38 cellular contexts compared by ENCODE assay signal in the genomic region with DNA sequence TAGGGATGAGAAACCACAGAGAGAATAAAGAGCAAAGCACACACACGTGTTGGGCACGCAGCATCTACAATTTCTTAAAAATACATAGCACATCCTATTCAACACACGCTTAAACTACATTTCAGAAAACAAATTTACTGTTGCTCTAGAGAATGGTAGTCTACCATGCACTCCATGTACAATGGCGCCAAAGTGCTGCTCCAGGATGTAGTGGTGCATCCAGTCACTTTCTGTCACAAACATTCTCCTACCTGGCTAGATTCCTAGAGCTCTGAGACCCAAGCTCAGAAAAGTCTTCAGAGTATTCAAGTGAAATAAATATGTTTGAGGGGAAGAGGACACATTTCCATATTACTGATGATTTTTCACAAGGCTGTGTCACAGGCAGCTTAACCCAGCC.
"Had no signal": no experiment of that assay in that cellular context is flagged by ENCODE, and none has a peak within 500 bp of the region (broad histone marks: within the 10 kb centered on the region; RNA-seq: fewer than 3 reads in every experiment).

No MANE protein-coding gene starts in this region.

- DNase-seq: activated effector memory CD4-positive, alpha-beta T cell treated with anti-CD3 and anti-CD28 coated beads, Interleukin-2, amount 50 U/mL, for 16 hours; activated effector memory CD4-positive, alpha-beta T cell treated with Interleukin-2 at 50 U/mL for 16 hours; activated gamma-delta T cell; activated gamma-delta T cell treated with Interleukin-2 at 50 U/mL for 16 hours; activated naive CD4-positive, alpha-beta T cell; activated naive CD4-positive, alpha-beta T cell treated with anti-CD3 and anti-CD28 coated beads for 36 hours; activated naive CD4-positive, alpha-beta T cell treated with anti-CD3 and anti-CD28 coated beads, Interleukin-2, amount 10 ng/mL, durations not matched to agents 7 days and 5 days; activated naive CD4-positive, alpha-beta T cell treated with anti-CD3 and anti-CD28 coated beads, Interleukin-2, amount 50 U/mL, for 16 hours; activated naive CD4-positive, alpha-beta T cell treated with Interleukin-2 at 50 U/mL for 16 hours; activated naive CD8-positive, alpha-beta T cell treated with anti-CD3 and anti-CD28 coated beads for 36 hours; activated naive CD8-positive, alpha-beta T cell treated with anti-CD3 and anti-CD28 coated beads, Interleukin-2, amount 10 ng/mL, durations not matched to agents 7 days and 5 days; activated naive CD8-positive, alpha-beta T cell treated with anti-CD3 and anti-CD28 coated beads, Interleukin-2, amount 50 U/mL, for 24 hours; activated T-cell treated with anti-CD3 and anti-CD28 coated beads, Interleukin-2, amount 50 U/mL, for 1 hour; activated T-cell treated with anti-CD3 and anti-CD28 coated beads, Interleukin-2, amount 50 U/mL, for 24 hours; activated T-cell treated with anti-CD3 and anti-CD28 coated beads, Interleukin-2, amount 50 U/mL, for 4 hours; activated T-cell treated with anti-CD3 and anti-CD28 coated beads, Interleukin-2, amount 50 U/mL, for 48 hours; activated T-cell treated with anti-CD3 and anti-CD28 coated beads, Interleukin-2, amount 50 U/mL, for 72 hours; adrenal gland; amniotic stem cell; amygdala; anterior cingulate cortex; aorta; body of pancreas; brain microvascular endothelial cell; caudate nucleus; central memory CD4-positive, alpha-beta T cell; cerebellar nuclear complex had no signal

- H3K4me3 ChIP-seq: adrenal gland, ascending aorta, body of pancreas, breast epithelium, cardiac muscle cell had no signal

- H3K4me1 Mint-ChIP-seq: activated naive CD4-positive, alpha-beta T cell treated with anti-CD3 and anti-CD28 coated beads, Interleukin-2, amount 10 ng/mL, durations not matched to agents 7 days and 5 days; activated naive CD4-positive, alpha-beta T cell treated with anti-CD3 and anti-CD28 coated beads, Interleukin-2, amount 50 U/mL, for 24 hours; activated naive CD8-positive, alpha-beta T cell treated with anti-CD3 and anti-CD28 coated beads for 36 hours; activated naive CD8-positive, alpha-beta T cell treated with anti-CD3 and anti-CD28 coated beads, Interleukin-2, amount 10 ng/mL, durations not matched to agents 7 days and 5 days; activated T-helper 17 cell treated with anti-CD3 and anti-CD28 coated beads, Interleukin-2, amount 50 U/mL, for 72 hours; central memory CD8-positive, alpha-beta T cell had no signal

- H3K4me1 ChIP-seq: adrenal gland, body of pancreas, breast epithelium had no signal

- H3K27me3 Mint-ChIP-seq: activated naive CD4-positive, alpha-beta T cell treated with anti-CD3 and anti-CD28 coated beads, Interleukin-2, amount 10 ng/mL, durations not matched to agents 7 days and 5 days; activated naive CD4-positive, alpha-beta T cell treated with anti-CD3 and anti-CD28 coated beads, Interleukin-2, amount 50 U/mL, for 24 hours; activated naive CD8-positive, alpha-beta T cell; activated naive CD8-positive, alpha-beta T cell treated with anti-CD3 and anti-CD28 coated beads for 36 hours; activated naive CD8-positive, alpha-beta T cell treated with anti-CD3 and anti-CD28 coated beads, Interleukin-2, amount 10 ng/mL, durations not matched to agents 7 days and 5 days; activated naive CD8-positive, alpha-beta T cell treated with anti-CD3 and anti-CD28 coated beads, Interleukin-2, amount 50 U/mL, for 24 hours; activated T-cell treated with anti-CD3 and anti-CD28 coated beads, Interleukin-2, amount 50 U/mL, for 24 hours; activated T-helper 17 cell treated with anti-CD3 and anti-CD28 coated beads, Interleukin-2, amount 50 U/mL, for 72 hours; brain; central memory CD8-positive, alpha-beta T cell had no signal

- H3K27ac ChIP-seq: adrenal gland, ascending aorta, body of pancreas, brain microvascular endothelial cell, breast epithelium, cardiac muscle cell had no signal

- H3K4me3 Mint-ChIP-seq: activated naive CD4-positive, alpha-beta T cell treated with anti-CD3 and anti-CD28 coated beads for 36 hours; activated naive CD4-positive, alpha-beta T cell treated with anti-CD3 and anti-CD28 coated beads, Interleukin-2, amount 10 ng/mL, durations not matched to agents 7 days and 5 days; activated naive CD4-positive, alpha-beta T cell treated with anti-CD3 and anti-CD28 coated beads, Interleukin-2, amount 50 U/mL, for 24 hours; activated naive CD8-positive, alpha-beta T cell; activated naive CD8-positive, alpha-beta T cell treated with anti-CD3 and anti-CD28 coated beads for 36 hours; activated naive CD8-positive, alpha-beta T cell treated with anti-CD3 and anti-CD28 coated beads, Interleukin-2, amount 10 ng/mL, durations not matched to agents 7 days and 5 days; activated naive CD8-positive, alpha-beta T cell treated with anti-CD3 and anti-CD28 coated beads, Interleukin-2, amount 50 U/mL, for 24 hours; activated T-cell treated with anti-CD3 and anti-CD28 coated beads, Interleukin-2, amount 50 U/mL, for 24 hours; activated T-cell treated with anti-CD3 and anti-CD28 coated beads, Interleukin-2, amount 50 U/mL, for 4 hours; activated T-cell treated with anti-CD3 and anti-CD28 coated beads, Interleukin-2, amount 50 U/mL, for 72 hours; activated T-helper 1 cell treated with anti-CD3 and anti-CD28 coated beads, Interleukin-12 subunit alpha, Interleukin-12 subunit beta, Interleukin-2, Interleukin-4 antibody, amounts not matched to agents 30 ng/mL and 10 ng/mL and 1 ng/mL, durations not matched to agents 14 hours and 24 hours and 36 hours; activated T-helper 17 cell treated with anti-CD3 and anti-CD28 coated beads, Interleukin-2, amount 50 U/mL, for 72 hours; brain; central memory CD8-positive, alpha-beta T cell had no signal

- H3K27me3 ChIP-seq: adrenal gland, ascending aorta, body of pancreas, brain microvascular endothelial cell, breast epithelium, cardiac muscle cell had no signal

- H3K9me3 ChIP-seq: adrenal gland, ascending aorta, body of pancreas, breast epithelium had no signal

- H3K36me3 ChIP-seq: adrenal gland, ascending aorta, brain microvascular endothelial cell, breast epithelium, cardiac muscle cell had no signal

- H3K9me3 Mint-ChIP-seq: activated naive CD4-positive, alpha-beta T cell treated with anti-CD3 and anti-CD28 coated beads for 36 hours; activated naive CD4-positive, alpha-beta T cell treated with anti-CD3 and anti-CD28 coated beads, Interleukin-2, amount 10 ng/mL, durations not matched to agents 7 days and 5 days; activated naive CD4-positive, alpha-beta T cell treated with anti-CD3 and anti-CD28 coated beads, Interleukin-2, amount 50 U/mL, for 24 hours; activated naive CD4-positive, alpha-beta T cell treated with anti-CD3 and anti-CD28 coated beads, Interleukin-2, amount 50 U/mL, for 72 hours; activated naive CD8-positive, alpha-beta T cell treated with anti-CD3 and anti-CD28 coated beads for 36 hours; activated naive CD8-positive, alpha-beta T cell treated with anti-CD3 and anti-CD28 coated beads, Interleukin-2, amount 10 ng/mL, durations not matched to agents 7 days and 5 days; activated naive CD8-positive, alpha-beta T cell treated with anti-CD3 and anti-CD28 coated beads, Interleukin-2, amount 50 U/mL, for 24 hours; activated T-cell treated with anti-CD3 and anti-CD28 coated beads, Interleukin-2, amount 50 U/mL, for 24 hours; activated T-cell treated with anti-CD3 and anti-CD28 coated beads, Interleukin-2, amount 50 U/mL, for 4 hours; activated T-cell treated with anti-CD3 and anti-CD28 coated beads, Interleukin-2, amount 50 U/mL, for 72 hours; activated T-helper 1 cell treated with anti-CD3 and anti-CD28 coated beads, Interleukin-12 subunit alpha, Interleukin-12 subunit beta, Interleukin-2, Interleukin-4 antibody, amounts not matched to agents 30 ng/mL and 10 ng/mL and 1 ng/mL, durations not matched to agents 14 hours and 24 hours and 36 hours; activated T-helper 17 cell treated with anti-CD3 and anti-CD28 coated beads, Interleukin-2, amount 50 U/mL, for 72 hours; activated T-helper 2 cell treated with anti-CD3 and anti-CD28 coated beads, Interferon-gamma antibody, Interleukin-2, Interleukin-4, amounts not matched to agents 10 μg/mL and 5 μg/mL and 100 μg/mL, durations not matched to agents 14 hours and 24 hours and 36 hours; brain; central memory CD8-positive, alpha-beta T cell had no signal

- ATAC-seq: activated naive CD4-positive, alpha-beta T cell treated with anti-CD3 and anti-CD28 coated beads, Interleukin-2, amount 50 U/mL, for 72 hours; activated naive CD8-positive, alpha-beta T cell treated with anti-CD3 and anti-CD28 coated beads, Interleukin-2, amount 50 U/mL, for 24 hours; activated T-cell treated with anti-CD3 and anti-CD28 coated beads, Interleukin-2, amount 50 U/mL, for 4 hours; activated T-cell treated with anti-CD3 and anti-CD28 coated beads, Interleukin-2, amount 50 U/mL, for 72 hours; activated T-helper 17 cell treated with anti-CD3 and anti-CD28 coated beads, Interleukin-2, amount 50 U/mL, for 72 hours; body of pancreas had no signal

- H3K27ac Mint-ChIP-seq: activated naive CD4-positive, alpha-beta T cell treated with anti-CD3 and anti-CD28 coated beads for 36 hours; activated naive CD4-positive, alpha-beta T cell treated with anti-CD3 and anti-CD28 coated beads, Interleukin-2, amount 10 ng/mL, durations not matched to agents 7 days and 5 days; activated naive CD4-positive, alpha-beta T cell treated with anti-CD3 and anti-CD28 coated beads, Interleukin-2, amount 50 U/mL, for 24 hours; activated naive CD8-positive, alpha-beta T cell; activated naive CD8-positive, alpha-beta T cell treated with anti-CD3 and anti-CD28 coated beads for 36 hours; activated naive CD8-positive, alpha-beta T cell treated with anti-CD3 and anti-CD28 coated beads, Interleukin-2, amount 10 ng/mL, durations not matched to agents 7 days and 5 days; activated naive CD8-positive, alpha-beta T cell treated with anti-CD3 and anti-CD28 coated beads, Interleukin-2, amount 50 U/mL, for 24 hours; activated T-cell treated with anti-CD3 and anti-CD28 coated beads, Interleukin-2, amount 50 U/mL, for 24 hours; activated T-cell treated with anti-CD3 and anti-CD28 coated beads, Interleukin-2, amount 50 U/mL, for 72 hours; activated T-helper 1 cell treated with anti-CD3 and anti-CD28 coated beads, Interleukin-12 subunit alpha, Interleukin-12 subunit beta, Interleukin-2, Interleukin-4 antibody, amounts not matched to agents 30 ng/mL and 10 ng/mL and 1 ng/mL, durations not matched to agents 14 hours and 24 hours and 36 hours; activated T-helper 17 cell treated with anti-CD3 and anti-CD28 coated beads, Interleukin-2, amount 50 U/mL, for 72 hours; activated T-helper 2 cell treated with anti-CD3 and anti-CD28 coated beads, Interferon-gamma antibody, Interleukin-2, Interleukin-4, amounts not matched to agents 10 μg/mL and 5 μg/mL and 100 μg/mL, durations not matched to agents 14 hours and 24 hours and 36 hours had no signal

- H3K36me3 Mint-ChIP-seq: activated naive CD4-positive, alpha-beta T cell treated with anti-CD3 and anti-CD28 coated beads, Interleukin-2, amount 10 ng/mL, durations not matched to agents 7 days and 5 days; activated naive CD4-positive, alpha-beta T cell treated with anti-CD3 and anti-CD28 coated beads, Interleukin-2, amount 50 U/mL, for 24 hours; activated naive CD4-positive, alpha-beta T cell treated with anti-CD3 and anti-CD28 coated beads, Interleukin-2, amount 50 U/mL, for 72 hours; activated naive CD8-positive, alpha-beta T cell treated with anti-CD3 and anti-CD28 coated beads, Interleukin-2, amount 10 ng/mL, durations not matched to agents 7 days and 5 days; brain had no signal
